In the genomic region with DNA sequence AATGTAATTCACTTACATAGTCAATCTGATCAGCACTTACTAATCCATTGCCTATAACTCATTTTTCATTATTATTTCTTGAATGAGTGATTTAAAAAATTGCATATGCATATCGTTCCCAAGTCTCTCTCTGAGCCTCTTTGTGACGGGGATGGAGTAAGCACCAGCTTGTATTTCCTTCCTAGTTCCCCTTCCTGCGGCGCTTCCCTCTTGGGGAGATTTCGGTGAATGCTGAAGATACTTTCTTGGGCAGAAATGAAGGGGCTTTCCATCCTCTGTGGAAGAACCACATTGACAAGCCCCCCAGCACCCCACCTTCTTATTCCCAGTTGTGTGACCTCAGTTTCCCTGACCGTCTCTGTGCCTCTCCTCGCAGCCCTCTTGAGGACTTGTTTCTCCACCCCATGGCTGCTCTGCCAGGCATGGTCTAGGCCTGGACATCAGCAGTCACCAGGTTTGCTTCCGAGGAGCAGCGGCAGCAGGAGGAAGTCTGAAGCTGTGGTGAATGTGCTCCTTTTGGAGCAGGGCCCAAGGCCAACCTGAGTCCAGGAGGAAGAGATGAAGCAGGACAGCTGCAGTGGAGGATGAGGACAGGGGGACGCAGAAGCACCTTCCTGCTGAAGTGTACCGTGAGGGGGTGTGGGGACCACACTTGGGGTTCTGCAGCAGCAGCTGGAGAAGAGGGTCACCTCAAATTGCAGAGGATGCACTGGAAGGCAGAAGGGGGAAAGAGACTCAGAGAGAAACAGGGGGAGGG, we compare ENCODE assay signal across 18 cellular contexts.
DNase-seq lines count a peak whose midpoint lies in the region; ATAC-seq and TF ChIP-seq lines count a peak whose summit lies in the region.
"Had no signal": no experiment of that assay in that cellular context is flagged by ENCODE, and none has a peak within 500 bp of the region (broad histone marks: within the 10 kb centered on the region; RNA-seq: fewer than 3 reads in every experiment).

No MANE protein-coding gene starts in this region.

- H3K27me3 ChIP-seq in right atrium auricular region (no peaks in the 10 kb centered on the region), upper lobe of right lung (no peaks in the 10 kb centered on the region)

- no peak for TF ChIP-seq CTCF in right atrium auricular region (IDR thresholded peaks at IDR 0.05)
- no peak for TF ChIP-seq CTCF in nephron (IDR thresholded peaks at IDR 0.05; ENCODE audit: unreplicated experiment in 3 of 3)
- TF ChIP-seq CTCF in upper lobe of right lung (IDR thresholded peaks at IDR 0.05) = no peak

- H3K27me3 Mint-ChIP-seq in dendritic cell treated with granulocyte-macrophage colony-stimulating factor and Interleukin-4, amounts not matched to agents 40 ng/mL and 50 ng/mL, for 4 days = no peaks in the 10 kb centered on the region
- no peaks in the 10 kb centered on the region for H3K27me3 Mint-ChIP-seq in nephron (ENCODE audit: low read depth)

- no peak overlapping the region for H3K4me3 Mint-ChIP-seq in dendritic cell treated with granulocyte-macrophage colony-stimulating factor and Interleukin-4, amounts not matched to agents 40 ng/mL and 50 ng/mL, for 4 days
- no peak overlapping the region for H3K4me3 Mint-ChIP-seq in nephron
- H3K4me3 Mint-ChIP-seq: activated CD8-positive, alpha-beta T cell treated with anti-CD3 and anti-CD28 coated beads for 36 hours; naive thymus-derived CD4-positive, alpha-beta T cell had no signal

- H3K9me3 ChIP-seq in right atrium auricular region (no peaks in the 10 kb centered on the region), upper lobe of right lung (no peaks in the 10 kb centered on the region)
- H3K9me3 ChIP-seq: thoracic aorta had no signal

- H3K4me1 ChIP-seq in right atrium auricular region = peaks cover 0 to 49% of the 10 kb centered on the region in 2 donors
- peaks cover 44% of the 10 kb centered on the region for H3K4me1 ChIP-seq in upper lobe of right lung

- peaks cover 67% of the 10 kb centered on the region for H3K4me1 Mint-ChIP-seq in dendritic cell treated with granulocyte-macrophage colony-stimulating factor and Interleukin-4, amounts not matched to agents 40 ng/mL and 50 ng/mL, for 4 days (ENCODE audit: low read depth)
- H3K4me1 Mint-ChIP-seq in nephron = peaks cover 42% of the 10 kb centered on the region

- H3K27ac ChIP-seq in right atrium auricular region = peak overlapping the region; percentile 83 to 88
- peak overlapping the region; percentile 33 for H3K27ac ChIP-seq in upper lobe of right lung
- H3K27ac ChIP-seq: thoracic aorta had no signal

- H3K4me3 ChIP-seq in right atrium auricular region = no peak overlapping the region
- H3K4me3 ChIP-seq in upper lobe of right lung = no peak overlapping the region
- H3K4me3 ChIP-seq: thoracic aorta had no signal

- intact Hi-C loops in cardiac septum (cut with DNase I) = no loop called here
- intact Hi-C loops in dendritic cell treated with granulocyte-macrophage colony-stimulating factor and Interleukin-4, amounts not matched to agents 40 ng/mL and 50 ng/mL, for 4 days (cut with micrococcal nuclease) = no loop called here
- intact Hi-C loops in upper lobe of right lung (cut with DNase I) = no loop called here

- peak overlapping the region; percentile 74 for H3K27ac Mint-ChIP-seq in dendritic cell treated with granulocyte-macrophage colony-stimulating factor and Interleukin-4, amounts not matched to agents 40 ng/mL and 50 ng/mL, for 4 days
- peak overlapping the region; percentile 63 to 93 (median 85) for H3K27ac Mint-ChIP-seq in nephron
- H3K27ac Mint-ChIP-seq: activated CD8-positive, alpha-beta T cell treated with anti-CD3 and anti-CD28 coated beads for 36 hours; activated T-helper 2 cell treated with anti-CD3 and anti-CD28 coated beads, Interferon-gamma antibody, Interleukin-2, Interleukin-4, amounts not matched to agents 10 μg/mL and 5 μg/mL and 100 μg/mL, durations not matched to agents 14 hours and 24 hours and 36 hours; naive thymus-derived CD4-positive, alpha-beta T cell had no signal

- H3K36me3 ChIP-seq in right atrium auricular region = no peaks in the 10 kb centered on the region
- no peaks in the 10 kb centered on the region for H3K36me3 ChIP-seq in upper lobe of right lung
- H3K36me3 ChIP-seq: thoracic aorta had no signal

- no peaks in the 10 kb centered on the region for H3K36me3 Mint-ChIP-seq in dendritic cell treated with granulocyte-macrophage colony-stimulating factor and Interleukin-4, amounts not matched to agents 40 ng/mL and 50 ng/mL, for 4 days (ENCODE audit: low read depth)
- H3K36me3 Mint-ChIP-seq in nephron (ENCODE audit: low read depth) = no peaks in the 10 kb centered on the region
- H3K36me3 Mint-ChIP-seq: IgD-negative memory B cell; naive thymus-derived CD4-positive, alpha-beta T cell had no signal

- ATAC-seq in upper lobe of right lung = no peak
- ATAC-seq: activated CD8-positive, alpha-beta T cell treated with anti-CD3 and anti-CD28 coated beads for 36 hours; naive thymus-derived CD4-positive, alpha-beta T cell had no signal

- DNase-seq in right atrium auricular region (ENCODE audit: low spot score) (no peak), cardiac septum (ENCODE audit: low spot score) (no peak), upper lobe of right lung (no peak), NCI-H2107 treated with DMSO at 0.1 percent for 48 hours (lab: John Stamatoyannopoulos, UW; ENCODE audit: unreplicated experiment) (no peak), NCI-H1105 treated with DMSO at 0.1 percent for 48 hours (lab: John Stamatoyannopoulos, UW) (no peak), LoVo (ENCODE audit: low spot score) (no peak)
- DNase-seq: activated CD8-positive, alpha-beta T cell treated with anti-CD3 and anti-CD28 coated beads for 36 hours; effector CD8-positive, alpha-beta T cell; foreskin melanocyte; naive thymus-derived CD4-positive, alpha-beta T cell; NCI-H1436; NCI-H524 treated with DMSO at 0.1 percent for 48 hours; T1000 had no signal

- no peaks in the 10 kb centered on the region for H3K9me3 Mint-ChIP-seq in dendritic cell treated with granulocyte-macrophage colony-stimulating factor and Interleukin-4, amounts not matched to agents 40 ng/mL and 50 ng/mL, for 4 days
- no peaks in the 10 kb centered on the region for H3K9me3 Mint-ChIP-seq in nephron
- H3K9me3 Mint-ChIP-seq: activated CD8-positive, alpha-beta T cell treated with anti-CD3 and anti-CD28 coated beads for 36 hours; activated T-helper 2 cell treated with anti-CD3 and anti-CD28 coated beads, Interferon-gamma antibody, Interleukin-2, Interleukin-4, amounts not matched to agents 10 μg/mL and 5 μg/mL and 100 μg/mL, durations not matched to agents 14 hours and 24 hours and 36 hours; IgD-negative memory B cell; naive thymus-derived CD4-positive, alpha-beta T cell had no signal
